1 cellular context compared by ENCODE assay signal in the genomic region with DNA sequence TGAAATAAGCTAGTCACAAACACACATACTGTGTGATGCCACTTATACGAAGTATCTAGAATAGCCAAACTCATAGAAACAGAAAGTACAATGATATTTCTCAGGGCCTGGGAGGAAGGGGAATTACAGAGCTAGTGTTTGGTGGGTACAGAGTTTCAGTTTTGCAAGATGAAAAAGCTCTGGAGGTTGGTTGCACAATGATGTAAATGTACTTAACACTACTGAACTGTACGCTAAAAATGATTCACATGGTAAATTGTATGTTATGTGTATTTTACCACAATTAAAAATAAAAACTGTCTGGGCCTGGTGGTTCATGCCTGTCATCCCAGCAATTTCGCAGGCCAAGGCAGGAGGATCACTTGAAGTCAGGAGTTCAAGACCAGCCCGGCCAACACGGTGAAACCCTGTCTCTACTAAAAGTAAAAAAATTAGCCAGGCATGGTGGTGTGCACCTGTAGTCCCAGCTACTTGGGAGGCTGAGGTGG.
TF ChIP-seq lines count a peak whose summit lies in the region.

No MANE protein-coding gene starts in this region.

TF ChIP-seq in WTC11, 78 proteins besides CTCF, POLR2A, EP300 and RAD21 (continued from another document):
- no peak for TF ChIP-seq ARID4B (CRISPR knock-in tag; IDR thresholded peaks at IDR 0.05; ENCODE audit: borderline replicate concordance)
- TF ChIP-seq E2F5 (CRISPR knock-in tag; IDR thresholded peaks at IDR 0.05): no peak
- TF ChIP-seq, protein P1, sequence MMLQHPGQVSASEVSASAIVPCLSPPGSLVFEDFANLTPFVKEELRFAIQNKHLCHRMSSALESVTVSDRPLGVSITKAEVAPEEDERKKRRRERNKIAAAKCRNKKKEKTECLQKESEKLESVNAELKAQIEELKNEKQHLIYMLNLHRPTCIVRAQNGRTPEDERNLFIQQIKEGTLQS (CRISPR knock-in tag; conservative IDR thresholded peaks at IDR 0.05): no peak
- TF ChIP-seq NR3C1 (CRISPR knock-in tag; conservative IDR thresholded peaks at IDR 0.05; ENCODE audit: low read depth): no peak
- TF ChIP-seq, protein P2, sequence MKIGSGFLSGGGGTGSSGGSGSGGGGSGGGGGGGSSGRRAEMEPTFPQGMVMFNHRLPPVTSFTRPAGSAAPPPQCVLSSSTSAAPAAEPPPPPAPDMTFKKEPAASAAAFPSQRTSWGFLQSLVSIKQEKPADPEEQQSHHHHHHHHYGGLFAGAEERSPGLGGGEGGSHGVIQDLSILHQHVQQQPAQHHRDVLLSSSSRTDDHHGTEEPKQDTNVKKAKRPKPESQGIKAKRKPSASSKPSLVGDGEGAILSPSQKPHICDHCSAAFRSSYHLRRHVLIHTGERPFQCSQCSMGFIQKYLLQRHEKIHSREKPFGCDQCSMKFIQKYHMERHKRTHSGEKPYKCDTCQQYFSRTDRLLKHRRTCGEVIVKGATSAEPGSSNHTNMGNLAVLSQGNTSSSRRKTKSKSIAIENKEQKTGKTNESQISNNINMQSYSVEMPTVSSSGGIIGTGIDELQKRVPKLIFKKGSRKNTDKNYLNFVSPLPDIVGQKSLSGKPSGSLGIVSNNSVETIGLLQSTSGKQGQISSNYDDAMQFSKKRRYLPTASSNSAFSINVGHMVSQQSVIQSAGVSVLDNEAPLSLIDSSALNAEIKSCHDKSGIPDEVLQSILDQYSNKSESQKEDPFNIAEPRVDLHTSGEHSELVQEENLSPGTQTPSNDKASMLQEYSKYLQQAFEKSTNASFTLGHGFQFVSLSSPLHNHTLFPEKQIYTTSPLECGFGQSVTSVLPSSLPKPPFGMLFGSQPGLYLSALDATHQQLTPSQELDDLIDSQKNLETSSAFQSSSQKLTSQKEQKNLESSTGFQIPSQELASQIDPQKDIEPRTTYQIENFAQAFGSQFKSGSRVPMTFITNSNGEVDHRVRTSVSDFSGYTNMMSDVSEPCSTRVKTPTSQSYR (CRISPR knock-in tag; IDR thresholded peaks at IDR 0.05): no peak
- TF ChIP-seq, protein P3, sequence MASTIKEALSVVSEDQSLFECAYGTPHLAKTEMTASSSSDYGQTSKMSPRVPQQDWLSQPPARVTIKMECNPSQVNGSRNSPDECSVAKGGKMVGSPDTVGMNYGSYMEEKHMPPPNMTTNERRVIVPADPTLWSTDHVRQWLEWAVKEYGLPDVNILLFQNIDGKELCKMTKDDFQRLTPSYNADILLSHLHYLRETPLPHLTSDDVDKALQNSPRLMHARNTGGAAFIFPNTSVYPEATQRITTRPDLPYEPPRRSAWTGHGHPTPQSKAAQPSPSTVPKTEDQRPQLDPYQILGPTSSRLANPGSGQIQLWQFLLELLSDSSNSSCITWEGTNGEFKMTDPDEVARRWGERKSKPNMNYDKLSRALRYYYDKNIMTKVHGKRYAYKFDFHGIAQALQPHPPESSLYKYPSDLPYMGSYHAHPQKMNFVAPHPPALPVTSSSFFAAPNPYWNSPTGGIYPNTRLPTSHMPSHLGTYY (CRISPR knock-in tag; IDR thresholded peaks at IDR 0.05): no peak
- TF ChIP-seq EMX1 (CRISPR knock-in tag; IDR thresholded peaks at IDR 0.05): no peak
- TF ChIP-seq ZNF423 (CRISPR knock-in tag; IDR thresholded peaks at IDR 0.05): no peak
- TF ChIP-seq NFE2L1 (CRISPR knock-in tag; IDR thresholded peaks at IDR 0.05): no peak
- no peak for TF ChIP-seq ZNF671 (CRISPR knock-in tag; IDR thresholded peaks at IDR 0.05)
- TF ChIP-seq MXD4 (CRISPR knock-in tag; IDR thresholded peaks at IDR 0.05; ENCODE audit: borderline replicate concordance): no peak
- TF ChIP-seq KAT7 (CRISPR knock-in tag; IDR thresholded peaks at IDR 0.05; ENCODE audit: borderline replicate concordance): no peak
